Comparison of ENCODE assay signal across 12 cellular contexts in genomic region chr18:46756172-46756558, GRCh38. TPM values are rescaled to one million over a fixed set of nuclear protein-coding genes. Genes with fewer than 3 reads are reported as not detected.
DNase-seq lines count a peak whose midpoint lies in the region; ATAC-seq, FAIRE-seq and TF ChIP-seq lines count a peak whose summit lies in the region.
"Had no signal": no experiment of that assay in that cellular context is flagged by ENCODE, and none has a peak within 500 bp of the region (broad histone marks: within the 10 kb centered on the region; RNA-seq: fewer than 3 reads in every experiment).

No MANE protein-coding gene starts in this region.

- H3K4me2 ChIP-seq in neural progenitor cell = peak overlapping the region; percentile 90

- H3K4me3 Mint-ChIP-seq in neural progenitor cell = peak overlapping the region; percentile 78
- no peak overlapping the region for H3K4me3 Mint-ChIP-seq in activated CD4-positive, alpha-beta T cell treated with anti-CD3 and anti-CD28 coated beads for 36 hours

- no peak overlapping the region for H3K27ac Mint-ChIP-seq in neural progenitor cell
- no peak overlapping the region for H3K27ac Mint-ChIP-seq in activated CD4-positive, alpha-beta T cell treated with anti-CD3 and anti-CD28 coated beads for 36 hours

- no peaks in the 10 kb centered on the region for H3K79me2 ChIP-seq in neural progenitor cell (ENCODE audit: low read depth)

- peaks cover 35% of the 10 kb centered on the region for H4K20me1 ChIP-seq in neural progenitor cell (ENCODE audit: low read depth)

- DNase-seq in D341Med (ENCODE audit: low spot score) (peak; percentile 65), neural progenitor cell (ENCODE audit: low spot score) (no peak), midbrain (lab: John Stamatoyannopoulos, UW) (no peak), EL (no peak), urothelium cell line (ENCODE audit: low spot score) (no peak)
- no peak for DNase-seq in activated CD4-positive, alpha-beta T cell treated with anti-CD3 and anti-CD28 coated beads for 36 hours
- DNase-seq: Calu3, Peyer's patch had no signal

- no peaks in the 10 kb centered on the region for H3K36me3 Mint-ChIP-seq in neural progenitor cell
- H3K36me3 Mint-ChIP-seq in activated CD4-positive, alpha-beta T cell treated with anti-CD3 and anti-CD28 coated beads for 36 hours (ENCODE audit: low read depth) = no peaks in the 10 kb centered on the region

- H3K27me3 ChIP-seq in endocrine pancreas (ENCODE audit: control insufficient read depth, insufficient read depth, low read length) (no peaks in the 10 kb centered on the region), neural progenitor cell (peaks cover 78% of the 10 kb centered on the region)
- H3K27me3 ChIP-seq: thyroid gland had no signal

- peaks cover 33% of the 10 kb centered on the region for H3F3A ChIP-seq in neural progenitor cell (ENCODE audit: low read depth)

- ATAC-seq in HG03432 (IDR thresholded peaks at IDR 0.05; ENCODE audit: unreplicated experiment) = peak; percentile 13
- ATAC-seq in activated CD4-positive, alpha-beta T cell treated with anti-CD3 and anti-CD28 coated beads for 36 hours = no peak

- no peak for TF ChIP-seq CTCF in neural progenitor cell (IDR thresholded peaks at IDR 0.05)

- H3K9me3 Mint-ChIP-seq in neural progenitor cell = no peaks in the 10 kb centered on the region
- no peaks in the 10 kb centered on the region for H3K9me3 Mint-ChIP-seq in activated CD4-positive, alpha-beta T cell treated with anti-CD3 and anti-CD28 coated beads for 36 hours (ENCODE audit: low read depth)

- peaks cover 49% of the 10 kb centered on the region for H3K27me3 Mint-ChIP-seq in neural progenitor cell (ENCODE audit: insufficient read depth, low read depth)
- H3K27me3 Mint-ChIP-seq in activated CD4-positive, alpha-beta T cell treated with anti-CD3 and anti-CD28 coated beads for 36 hours = peaks cover 54% of the 10 kb centered on the region

- no peak for FAIRE-seq in urothelium cell line (lab: Jason Lieb, UNC)

- CTCF ChIA-PET in activated CD4-positive, alpha-beta T cell treated with anti-CD3 and anti-CD28 coated beads for 36 hours (lab: Charles Lee) = no interaction called here

- peak overlapping the region; percentile 76 for H2AFZ ChIP-seq in neural progenitor cell (replicated peaks)

- H3K9ac ChIP-seq in endocrine pancreas (ENCODE audit: control insufficient read depth, insufficient read depth, low read length) (peak overlapping the region; percentile 32), neural progenitor cell (no peak overlapping the region)

- H3K4me1 ChIP-seq in endocrine pancreas (ENCODE audit: control insufficient read depth, insufficient read depth, low read length) = peaks cover 4% of the 10 kb centered on the region
- peaks cover 9% of the 10 kb centered on the region for H3K4me1 ChIP-seq in neural progenitor cell

- H3K4me3 ChIP-seq in endocrine pancreas (ENCODE audit: control insufficient read depth, insufficient read depth, low read length) (no peak overlapping the region), neural progenitor cell (peak overlapping the region; percentile 58)

- H3K36me3 ChIP-seq in endocrine pancreas (ENCODE audit: control insufficient read depth, insufficient read depth, low read length) (no peaks in the 10 kb centered on the region), neural progenitor cell (no peaks in the 10 kb centered on the region)
- H3K36me3 ChIP-seq: Peyer's patch, thyroid gland had no signal

- H3K9me3 ChIP-seq in endocrine pancreas (ENCODE audit: control insufficient read depth, low read length) (no peaks in the 10 kb centered on the region), neural progenitor cell (ENCODE audit: low read depth) (no peaks in the 10 kb centered on the region)
- H3K9me3 ChIP-seq: Peyer's patch, thyroid gland had no signal

- H3K4me1 Mint-ChIP-seq in neural progenitor cell = peaks cover 15% of the 10 kb centered on the region
- peaks cover 6% of the 10 kb centered on the region for H3K4me1 Mint-ChIP-seq in activated CD4-positive, alpha-beta T cell treated with anti-CD3 and anti-CD28 coated beads for 36 hours

- intact Hi-C loops in activated CD4-positive, alpha-beta T cell treated with anti-CD3 and anti-CD28 coated beads for 36 hours (cut with DNase I, micrococcal nuclease) = loop anchor here in 1 of 2 experiments (2.0 to 5.0 kb wide), 2 partner anchors 161 to 496 kb away; partner anchors contain the start of genes KATNAL2, PIAS2 and SKOR2

- POLR2A ChIA-PET in activated CD4-positive, alpha-beta T cell treated with anti-CD3 and anti-CD28 coated beads for 36 hours (lab: Charles Lee) = no interaction called here

- no peak overlapping the region for H3K27ac ChIP-seq in neural progenitor cell
- H3K27ac ChIP-seq: Peyer's patch, thyroid gland had no signal

RNA-seq across cellular contexts. Expression of gene ST8SIA5, which starts 0.7 kb away (rescaled TPM):
- total RNA-seq in neural progenitor cell (ENCODE audit: low replicate concordance) = 0.03 and 0.04 TPM in 2 replicates
- total RNA-seq in activated CD4-positive, alpha-beta T cell treated with anti-CD3 and anti-CD28 coated beads for 36 hours = not detected
- total RNA-seq: activated CD8-positive, alpha-beta memory T cell treated with anti-CD3 and anti-CD28 coated beads for 36 hours; Calu3 had no signal
